Comparison of ENCODE assay signal across 8 cellular contexts in genomic region chr16:70453117-70453890, GRCh38. TPM values are rescaled to one million over a fixed set of nuclear protein-coding genes. Genes with fewer than 3 reads are reported as not detected.
DNase-seq lines count a peak whose midpoint lies in the region; ATAC-seq, FAIRE-seq and TF ChIP-seq lines count a peak whose summit lies in the region.

No MANE protein-coding gene starts in this region.

- no peak for FAIRE-seq in pancreas (lab: Jason Lieb, UNC)

- H3K4me1 ChIP-seq in RWPE2 (ENCODE audit: insufficient read depth, poor library complexity, severe bottlenecking): peaks cover 4% of the 10 kb centered on the region
- H3K4me1 ChIP-seq in fibroblast of lung (ENCODE audit: control insufficient read depth, extremely low read depth, insufficient read depth, low read length): no peaks in the 10 kb centered on the region
- peaks cover 4 to 5% (median 4%) of the 10 kb centered on the region in 3 donors for H3K4me1 ChIP-seq in pancreas

- no peaks in the 10 kb centered on the region for H3K79me2 ChIP-seq in fibroblast of lung (ENCODE audit: control insufficient read depth, insufficient read depth, low read length)

- intact Hi-C loops in Calu3 (cut with micrococcal nuclease; ENCODE audit: unreplicated experiment): loop anchor here (1.0 kb wide), 1 partner anchor 25 kb away; no protein-coding TSS in a partner anchor
- intact Hi-C loops in pancreas (cut with DNase I): no loop called here
- intact Hi-C loops in posterior vena cava (cut with DNase I): no loop called here

- peak overlapping the region; percentile 92 for H3K4me3 ChIP-seq in RWPE2 (ENCODE audit: severe bottlenecking)
- H3K4me3 ChIP-seq in fibroblast of lung (replicated peaks in 1 of 4; ENCODE audit: control extremely low read depth in 1 of 4, insufficient read depth in 1 of 4, low read depth in 3 of 4, low read length in 4 of 4): peak overlapping the region in 3 of 4 experiments; percentile 75 to 94 (median 88)
- H3K4me3 ChIP-seq in pancreas: peak overlapping the region in 3 of 4 donors; percentile 89 to 94 (median 91)

- H3K27ac ChIP-seq in RWPE2 (ENCODE audit: poor library complexity, severe bottlenecking) (peak overlapping the region; percentile 61), fibroblast of lung (ENCODE audit: insufficient read depth, low read length) (no peak overlapping the region), pancreas (peak overlapping the region; percentile 92 to 98 (median 94))

- peak overlapping the region; percentile 83 for H3K4me2 ChIP-seq in fibroblast of lung (ENCODE audit: extremely low read depth, insufficient read depth, low read length)

- no TSS peak for BruUV-seq in Calu3 (replicated peaks; lab: Mats Ljungman, UMichigan)

- no peak for ATAC-seq in RWPE2 (ENCODE audit: low read depth)
- ATAC-seq in pancreas: no peak
- ATAC-seq in HG02970 (IDR thresholded peaks at IDR 0.05; ENCODE audit: low FRiP score, unreplicated experiment): no peak

- TF ChIP-seq CTCF in Calu3 (IDR thresholded peaks at IDR 0.05; ENCODE audit: unreplicated experiment) (no peak), RWPE2 (IDR thresholded peaks at IDR 0.05; ENCODE audit: poor library complexity, severe bottlenecking) (no peak), fibroblast of lung (conservative IDR thresholded peaks at IDR 0.05 in 1 of 2, IDR thresholded peaks at IDR 0.05 in 1 of 2; ENCODE audit: low read depth in 1 of 2, low read length in 2 of 2) (no peak), pancreas (IDR thresholded peaks at IDR 0.05) (no peak), GM13977 (IDR thresholded peaks at IDR 0.05; ENCODE audit: extremely low read depth, insufficient read depth, missing control alignments) (no peak)

- H3K27ac Mint-ChIP-seq in Calu3 (ENCODE audit: unreplicated experiment): peak overlapping the region; percentile 70

- H3K9me3 ChIP-seq in RWPE2 (ENCODE audit: severe bottlenecking): no peaks in the 10 kb centered on the region
- no peaks in the 10 kb centered on the region for H3K9me3 ChIP-seq in fibroblast of lung (ENCODE audit: control insufficient read depth, insufficient read depth, low read depth, low read length)
- no peaks in the 10 kb centered on the region for H3K9me3 ChIP-seq in pancreas

- 97% methylated on average over 11 of the region's 11 CpGs for WGBS in pancreas, 2 donors

- in situ Hi-C loops in GM13977 (cut with MboI; ENCODE audit: low pct_unique_long_range_greater_than_20kb, low sequenced_read_pairs, unreplicated experiment): no loop called here

- no peaks in the 10 kb centered on the region for H4K20me1 ChIP-seq in fibroblast of lung (ENCODE audit: control insufficient read depth, extremely low read depth, insufficient read depth, low read length)

- H3K9ac ChIP-seq in fibroblast of lung (ENCODE audit: insufficient read depth, low read length): no peak overlapping the region

- H3K27me3 ChIP-seq in RWPE2 (ENCODE audit: insufficient read depth, poor library complexity, severe bottlenecking) (no peaks in the 10 kb centered on the region), fibroblast of lung (ENCODE audit: control insufficient read depth, insufficient read depth, low read length) (no peaks in the 10 kb centered on the region), pancreas (no peaks in the 10 kb centered on the region)

- H3K4me3 Mint-ChIP-seq in Calu3 (ENCODE audit: low read depth, unreplicated experiment): peak overlapping the region; percentile 99

- peaks cover 9% of the 10 kb centered on the region for H3K4me1 Mint-ChIP-seq in Calu3 (ENCODE audit: low read depth, unreplicated experiment)

- H3K27me3 Mint-ChIP-seq in Calu3 (ENCODE audit: unreplicated experiment): no peaks in the 10 kb centered on the region

- CTCF ChIA-PET in Calu3 (lab: Charles Lee): interaction anchor here (0.5 to 2.3 kb wide), 4 partner anchors 14 to 92 kb away, joined by 3 to 11 read pairs (median 5); partner anchors contain the start of gene ST3GAL2

- peaks cover 17% of the 10 kb centered on the region for H3K36me3 Mint-ChIP-seq in Calu3 (ENCODE audit: insufficient read depth, unreplicated experiment)

- H3K9me3 Mint-ChIP-seq in Calu3 (ENCODE audit: low read depth, unreplicated experiment): no peaks in the 10 kb centered on the region

- peak overlapping the region; percentile 86 for H2AFZ ChIP-seq in fibroblast of lung (ENCODE audit: low read length)

- no peaks in the 10 kb centered on the region for H3K36me3 ChIP-seq in RWPE2 (ENCODE audit: low read depth)
- H3K36me3 ChIP-seq in fibroblast of lung (ENCODE audit: control insufficient read depth, insufficient read depth, low read length): no peaks in the 10 kb centered on the region
- no peaks in the 10 kb centered on the region for H3K36me3 ChIP-seq in pancreas

- DNase-seq in Calu3 (no peak), RWPE2 (ENCODE audit: low spot score) (no peak), fibroblast of lung (ENCODE audit: low read depth in 2 of 2) (no peak), pancreas (no peak), CD1c-positive myeloid dendritic cell (ENCODE audit: extremely low spot score) (no peak), GM13977 (ENCODE audit: low spot score) (no peak), posterior vena cava (ENCODE audit: low spot score) (no peak)

RNA-seq across cellular contexts. Expression of gene FCSK, which starts 1.1 kb away (rescaled TPM):
- total RNA-seq in Calu3 (2022): 27.6 and 29.1 TPM in 2 replicates
- 11.8 and 13.5 TPM in 2 replicates for total RNA-seq in fibroblast of lung
- polyA plus RNA-seq in fibroblast of lung: 4.4 and 4.9 TPM in 2 replicates
- polyA plus RNA-seq in fibroblast of lung (2012): 4.4 and 5.0 TPM in 2 replicates
- polyA minus RNA-seq in fibroblast of lung (ENCODE audit: low replicate concordance): 5.9 and 7.1 TPM in 2 replicates
- 10 to 100 TPM; 11.7 to 17.0 (median 13.9) TPM for total RNA-seq in pancreas
- polyA plus RNA-seq in pancreas: 10 to 100 TPM; 30.9 to 33.6 TPM
- 10 to 100 TPM; 10.7 to 11.0 TPM for total RNA-seq in posterior vena cava

RNA-seq across cellular contexts. Expression of gene ST3GAL2, which starts 14.4 kb away (rescaled TPM):
- 9.7 and 10.0 TPM in 2 replicates for total RNA-seq in Calu3 (2022)
- total RNA-seq in fibroblast of lung: 9.5 and 17.8 TPM in 2 replicates
- 13.1 and 13.5 TPM in 2 replicates for polyA plus RNA-seq in fibroblast of lung
- polyA plus RNA-seq in fibroblast of lung (2012): 16.2 and 17.6 TPM in 2 replicates
- 59.6 and 59.9 TPM in 2 replicates for polyA minus RNA-seq in fibroblast of lung (ENCODE audit: low replicate concordance)
- total RNA-seq in pancreas: 10 to 100 TPM in 2 of 6 donors, 1 to 10 TPM in 4; 3.5 to 16.2 (median 4.6) TPM
- polyA plus RNA-seq in pancreas: 1 to 10 TPM; 4.2 to 5.8 TPM
- total RNA-seq in posterior vena cava: 10 to 100 TPM; 27.7 to 29.4 TPM
